ENCODE assay signal across 8 cellular contexts in genomic region chr21:10415456-10415855, GRCh38.
DNase-seq lines count a peak whose midpoint lies in the region; ATAC-seq and TF ChIP-seq lines count a peak whose summit lies in the region.
"Not testable (repeated sequence)": the region's sequence is repeated elsewhere in the genome, so short reads cannot be mapped to it uniquely, and the experiment has no call there.

No MANE protein-coding gene starts in this region.

- H3K4me1 ChIP-seq in right cardiac atrium (ENCODE audit: control insufficient read depth, insufficient read depth, low read length); left lung; mucosa of descending colon (ENCODE audit: low read depth); suprapubic skin: not testable (repeated sequence)

- not testable (repeated sequence) for H3K36me3 ChIP-seq in left lung; mucosa of descending colon (ENCODE audit: low read depth); suprapubic skin

- TF ChIP-seq CTCF in chondrocyte (IDR thresholded peaks at IDR 0.05); left lung (IDR thresholded peaks at IDR 0.05); mucosa of descending colon (IDR thresholded peaks at IDR 0.05); suprapubic skin (IDR thresholded peaks at IDR 0.05): not testable (repeated sequence)

- intact Hi-C loops in Right ventricle myocardium inferior (cut with DNase I); right cardiac atrium (cut with DNase I); left lung (cut with DNase I); mucosa of descending colon (cut with DNase I, micrococcal nuclease); sciatic nerve (cut with DNase I): not testable (repeated sequence)

- H3K4me3 ChIP-seq in right cardiac atrium (ENCODE audit: low read length); left lung; mucosa of descending colon; suprapubic skin: not testable (repeated sequence)

- peak; percentile 3 for ATAC-seq in Right ventricle myocardium inferior
- peak; percentile 3 to 23 for ATAC-seq in right cardiac atrium
- peak; percentile 5 for ATAC-seq in left lung
- peak; percentile 3 for ATAC-seq in mucosa of descending colon
- ATAC-seq in sciatic nerve, result peak; percentile 5

- not testable (repeated sequence) for H3K4me3 Mint-ChIP-seq in chondrocyte (ENCODE audit: unreplicated experiment)

- not testable (repeated sequence) for H3K27ac ChIP-seq in right cardiac atrium (ENCODE audit: low read length); left lung; suprapubic skin

- H3K9me3 Mint-ChIP-seq in chondrocyte (ENCODE audit: low read depth), result not testable (repeated sequence)

- not testable (repeated sequence) for TF ChIP-seq EP300 in suprapubic skin (IDR thresholded peaks at IDR 0.05)

- not testable (repeated sequence) for H3K4me1 Mint-ChIP-seq in chondrocyte (ENCODE audit: low read depth)

- peak; percentile 1 for DNase-seq in EL
- DNase-seq in chondrocyte (ENCODE audit: low spot score), result peak; percentile 98
- not testable (repeated sequence) for DNase-seq in Right ventricle myocardium inferior (ENCODE audit: missing footprints); mucosa of descending colon; sciatic nerve (ENCODE audit: low spot score)
- peak in 1 of 3 donors; percentile 55 for DNase-seq in right cardiac atrium
- DNase-seq in left lung, result peak; percentile 37 to 87
- peak; percentile 70 to 87 for DNase-seq in suprapubic skin (ENCODE audit: low spot score in 2 of 2)

- not testable (repeated sequence) for H3K27ac Mint-ChIP-seq in chondrocyte (ENCODE audit: unreplicated experiment)

- not testable (repeated sequence) for H3K9me3 ChIP-seq in right cardiac atrium (ENCODE audit: control insufficient read depth, low read length)
- H3K9me3 ChIP-seq in left lung (peaks cover 0 to 72% of the 10 kb centered on the region in 2 donors), mucosa of descending colon (peaks cover 85% of the 10 kb centered on the region), suprapubic skin (peaks cover 32% of the 10 kb centered on the region)

- TF ChIP-seq POLR2A in suprapubic skin (IDR thresholded peaks at IDR 0.05), result not testable (repeated sequence)

- not testable (repeated sequence) for H3K36me3 Mint-ChIP-seq in chondrocyte (ENCODE audit: low read depth)

- 55% methylated on average over 7 of the region's 7 CpGs for WGBS in right cardiac atrium
- WGBS in suprapubic skin, result 66% methylated on average over 7 of the region's 7 CpGs

- H3K27me3 ChIP-seq in right cardiac atrium (ENCODE audit: control insufficient read depth, insufficient read depth); left lung; suprapubic skin: not testable (repeated sequence)

- not testable (repeated sequence) for H3K27me3 Mint-ChIP-seq in chondrocyte (ENCODE audit: low read depth)
